25 cellular contexts compared by ENCODE assay signal in the genomic region with DNA sequence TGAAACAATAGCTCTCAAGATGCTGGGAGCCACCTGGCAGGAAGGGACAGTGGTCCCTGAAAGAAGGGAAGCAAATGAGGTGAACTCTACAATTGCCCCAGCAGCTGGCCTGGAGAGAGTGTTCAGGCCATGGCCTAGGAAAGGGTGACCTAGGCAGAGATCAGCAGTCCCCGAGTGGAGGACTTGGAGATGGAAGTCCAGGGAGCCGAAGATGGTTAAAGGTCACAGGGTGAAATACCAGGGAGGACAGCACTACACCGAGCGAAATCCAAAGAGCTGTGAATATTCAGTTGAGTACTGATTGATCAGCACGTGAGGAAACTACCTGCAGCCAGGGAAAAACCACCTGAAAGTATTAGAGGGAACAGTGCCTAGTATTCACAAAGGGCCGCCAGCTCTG.
DNase-seq lines count a peak whose midpoint lies in the region; ATAC-seq and TF ChIP-seq lines count a peak whose summit lies in the region.
"Had no signal": no experiment of that assay in that cellular context is flagged by ENCODE, and none has a peak within 500 bp of the region (broad histone marks: within the 10 kb centered on the region; RNA-seq: fewer than 3 reads in every experiment).

No MANE protein-coding gene starts in this region.

- H3K27me3 Mint-ChIP-seq in natural killer cell treated with Interleukin-12 subunit alpha and Interleukin-12 subunit beta and Interleukin-15 and Interleukin-18, amount 100 ng/mL, for 72 hours, result no peaks in the 10 kb centered on the region
- H3K27me3 Mint-ChIP-seq in natural killer cell (ENCODE audit: low read depth in 2 of 2) (no peaks in the 10 kb centered on the region), T-cell (no peaks in the 10 kb centered on the region), endodermal cell (ENCODE audit: insufficient read depth) (no peaks in the 10 kb centered on the region), Caco-2 (ENCODE audit: insufficient read depth, unreplicated experiment) (no peaks in the 10 kb centered on the region)
- H3K27me3 Mint-ChIP-seq: effector memory CD8-positive, alpha-beta T cell had no signal

- WGBS in endodermal cell (ENCODE audit: insufficient coverage in 1 of 2, insufficient read length in 1 of 2), 2 experiments, result 90 to 91% methylated on average over 5 to 6 of the region's 6 CpGs
- 96% methylated on average over 6 of the region's 6 CpGs for WGBS in suprapubic skin

- H3K4me3 Mint-ChIP-seq in natural killer cell treated with Interleukin-12 subunit alpha and Interleukin-12 subunit beta and Interleukin-15 and Interleukin-18, amount 100 ng/mL, for 72 hours, result no peak overlapping the region
- H3K4me3 Mint-ChIP-seq in natural killer cell (no peak overlapping the region), T-cell (peak overlapping the region in 1 of 3 donors; percentile 51), endodermal cell (no peak overlapping the region), Caco-2 (ENCODE audit: unreplicated experiment) (no peak overlapping the region)
- H3K4me3 Mint-ChIP-seq: HFFc6, immature natural killer cell had no signal

- H3K36me3 ChIP-seq in endodermal cell (ENCODE audit: control insufficient read depth, insufficient read depth, low read length) (no peaks in the 10 kb centered on the region), suprapubic skin (no peaks in the 10 kb centered on the region), Caco-2 (ENCODE audit: control insufficient read depth, insufficient read depth, low read length) (no peaks in the 10 kb centered on the region)
- H3K36me3 ChIP-seq: colonic mucosa, esophagus muscularis mucosa, stomach, transverse colon had no signal

- POLR2A ChIA-PET in T-cell (lab: Charles Lee) (interaction anchor here in 1 of 2 donors (0.5 to 0.7 kb wide), 2 partner anchors 9 to 769 kb away, joined by 3 read pairs; no protein-coding TSS in a partner anchor), HEK293T (lab: Yijun Ruan, JAX) (no interaction called here), Caco-2 (lab: Charles Lee) (no interaction called here)

- CTCF ChIA-PET in T-cell (lab: Charles Lee), result interaction anchor here in 1 of 2 donors (0.7 kb wide), 1 partner anchor 18 kb away, joined by 3 read pairs; no protein-coding TSS in a partner anchor
- CTCF ChIA-PET in HEK293T (lab: Yijun Ruan, JAX), result no interaction called here
- CTCF ChIA-PET in Caco-2 (lab: Charles Lee), result no interaction called here

- TF ChIP-seq CTCF in natural killer cell (IDR thresholded peaks at IDR 0.05) (no peak), endodermal cell (conservative IDR thresholded peaks at IDR 0.05) (no peak), suprapubic skin (IDR thresholded peaks at IDR 0.05) (no peak), Caco-2 (IDR thresholded peaks at IDR 0.05; ENCODE audit: insufficient read depth in 1 of 2, low read depth in 1 of 2, low read length in 1 of 2, severe bottlenecking in 1 of 2, unreplicated experiment in 1 of 2) (no peak)

- no peaks in the 10 kb centered on the region for H3K27me3 ChIP-seq in endodermal cell (ENCODE audit: control insufficient read depth, insufficient read depth, low read length, poor library complexity, severe bottlenecking)
- H3K27me3 ChIP-seq in suprapubic skin, result no peaks in the 10 kb centered on the region
- H3K27me3 ChIP-seq in Caco-2 (replicated peaks; ENCODE audit: control insufficient read depth, insufficient read depth, low read length), result no peaks in the 10 kb centered on the region
- H3K27me3 ChIP-seq: colonic mucosa, esophagus muscularis mucosa, hepatocyte, spleen, stomach, transverse colon had no signal

- no peak for TF ChIP-seq POLR2A in suprapubic skin (IDR thresholded peaks at IDR 0.05)

- H3K9me3 ChIP-seq in endodermal cell (ENCODE audit: control insufficient read depth, low read length) (no peaks in the 10 kb centered on the region), suprapubic skin (no peaks in the 10 kb centered on the region), Caco-2 (no peaks in the 10 kb centered on the region)
- H3K9me3 ChIP-seq: colonic mucosa, esophagus muscularis mucosa, spleen, stomach, transverse colon had no signal

- H3K27ac ChIP-seq in endodermal cell (ENCODE audit: low read depth, low read length), result no peak overlapping the region
- H3K27ac ChIP-seq in substantia nigra (ENCODE audit: low read depth, low read length, poor library complexity, severe bottlenecking), result peak overlapping the region; percentile 10
- H3K27ac ChIP-seq in suprapubic skin, result no peak overlapping the region
- H3K27ac ChIP-seq: colonic mucosa, esophagus muscularis mucosa, hepatocyte, stomach, transverse colon had no signal

- peak overlapping the region; percentile 14 to 38 for H3K27ac Mint-ChIP-seq in natural killer cell treated with Interleukin-12 subunit alpha and Interleukin-12 subunit beta and Interleukin-15 and Interleukin-18, amount 100 ng/mL, for 72 hours
- H3K27ac Mint-ChIP-seq in natural killer cell (no peak overlapping the region), T-cell (peak overlapping the region; percentile 81 to 86), endodermal cell (peak overlapping the region; percentile 45), Caco-2 (ENCODE audit: unreplicated experiment) (no peak overlapping the region)

- ATAC-seq in natural killer cell treated with Interleukin-12 subunit alpha and Interleukin-12 subunit beta and Interleukin-15 and Interleukin-18, amount 100 ng/mL, for 72 hours, result no peak
- ATAC-seq in natural killer cell (no peak), T-cell (replicated peaks in 1 of 4) (no peak)
- ATAC-seq: effector memory CD8-positive, alpha-beta T cell had no signal

- intact Hi-C loops in natural killer cell (cut with micrococcal nuclease) (no loop called here), Caco-2 (cut with micrococcal nuclease; ENCODE audit: unreplicated experiment) (no loop called here)

- peaks cover 50 to 56% of the 10 kb centered on the region in 2 donors for H3K4me1 Mint-ChIP-seq in natural killer cell treated with Interleukin-12 subunit alpha and Interleukin-12 subunit beta and Interleukin-15 and Interleukin-18, amount 100 ng/mL, for 72 hours (ENCODE audit: low read depth in 2 of 2)
- H3K4me1 Mint-ChIP-seq in natural killer cell, result peaks cover 8 to 21% of the 10 kb centered on the region in 2 donors
- peaks cover 86 to 89% (median 86%) of the 10 kb centered on the region in 3 donors for H3K4me1 Mint-ChIP-seq in T-cell
- peaks cover 12% of the 10 kb centered on the region for H3K4me1 Mint-ChIP-seq in endodermal cell
- H3K4me1 Mint-ChIP-seq in Caco-2 (ENCODE audit: low read depth, unreplicated experiment), result no peaks in the 10 kb centered on the region

- H3K4me1 ChIP-seq in endodermal cell (ENCODE audit: control insufficient read depth, insufficient read depth, low read length), result peaks cover 4% of the 10 kb centered on the region
- H3K4me1 ChIP-seq in suprapubic skin, result no peaks in the 10 kb centered on the region
- H3K4me1 ChIP-seq in Caco-2, result no peaks in the 10 kb centered on the region
- H3K4me1 ChIP-seq: colonic mucosa had no signal

- peaks cover 3% of the 10 kb centered on the region for H3K9me3 Mint-ChIP-seq in natural killer cell treated with Interleukin-12 subunit alpha and Interleukin-12 subunit beta and Interleukin-15 and Interleukin-18, amount 100 ng/mL, for 72 hours
- H3K9me3 Mint-ChIP-seq in natural killer cell (no peaks in the 10 kb centered on the region), T-cell (no peaks in the 10 kb centered on the region), endodermal cell (no peaks in the 10 kb centered on the region), Caco-2 (ENCODE audit: unreplicated experiment) (no peaks in the 10 kb centered on the region)
- H3K9me3 Mint-ChIP-seq: activated T-helper 2 cell treated with anti-CD3 and anti-CD28 coated beads, Interferon-gamma antibody, Interleukin-2, Interleukin-4, amounts not matched to agents 10 μg/mL and 5 μg/mL and 100 μg/mL, durations not matched to agents 14 hours and 24 hours and 36 hours; effector memory CD8-positive, alpha-beta T cell; HFFc6; immature natural killer cell had no signal

- H3K4me3 ChIP-seq in endodermal cell (ENCODE audit: low read length) (no peak overlapping the region), suprapubic skin (no peak overlapping the region), Caco-2 (ENCODE audit: low read depth, low read length) (no peak overlapping the region)
- H3K4me3 ChIP-seq: colonic mucosa, esophagus muscularis mucosa, hepatocyte, spleen, stomach, transverse colon had no signal

- H3K36me3 Mint-ChIP-seq in natural killer cell treated with Interleukin-12 subunit alpha and Interleukin-12 subunit beta and Interleukin-15 and Interleukin-18, amount 100 ng/mL, for 72 hours, result peaks cover 12% of the 10 kb centered on the region
- no peaks in the 10 kb centered on the region for H3K36me3 Mint-ChIP-seq in natural killer cell
- H3K36me3 Mint-ChIP-seq in T-cell, result peaks cover 57% of the 10 kb centered on the region
- no peaks in the 10 kb centered on the region for H3K36me3 Mint-ChIP-seq in endodermal cell (ENCODE audit: low read depth)
- H3K36me3 Mint-ChIP-seq in Caco-2 (ENCODE audit: insufficient read depth, unreplicated experiment), result no peaks in the 10 kb centered on the region

- no peak for TF ChIP-seq EP300 in suprapubic skin (IDR thresholded peaks at IDR 0.05)

- H3K9ac ChIP-seq in endodermal cell (ENCODE audit: extremely low read depth, low read length, poor library complexity, severe bottlenecking), result no peak overlapping the region

- DNase-seq in natural killer cell treated with Interleukin-12 subunit alpha and Interleukin-12 subunit beta and Interleukin-15 and Interleukin-18, amount 100 ng/mL, for 72 hours (ENCODE audit: low spot score), result no peak
- no peak for DNase-seq in natural killer cell
- no peak for DNase-seq in T-cell
- DNase-seq in endodermal cell, result no peak
- DNase-seq in substantia nigra (lab: John Stamatoyannopoulos, UW), result no peak
- no peak for DNase-seq in suprapubic skin (ENCODE audit: low spot score in 2 of 2)
- no peak for DNase-seq in HEK293T (ENCODE audit: extremely low spot score)
- no peak for DNase-seq in Caco-2
- DNase-seq: activated CD4-positive, CD25-positive, alpha-beta regulatory T cell; C1 segment of cervical spinal cord; colonic mucosa; effector memory CD8-positive, alpha-beta T cell; HFFc6; immature natural killer cell; NCI-H1105 treated with DMSO at 0.1 percent for 48 hours; retina; SHP77; spleen; stimulated activated CD4-positive, alpha-beta T cell treated with anti-CD3 and anti-CD28 coated beads, Interleukin-4, amount 100 ng/mL, for 1 hour; stomach; T1000; transverse colon had no signal

- BruUV-seq in Caco-2 (replicated peaks; lab: Mats Ljungman, UMichigan), result no TSS peak

TF ChIP-seq in HEK293T, 16 proteins besides CTCF, POLR2A, EP300 and RAD21:
- TF ChIP-seq L3MBTL2 (conservative IDR thresholded peaks at IDR 0.05) (no peak), TARDBP (IDR thresholded peaks at IDR 0.05) (no peak), ELF4 (IDR thresholded peaks at IDR 0.05) (no peak), ZNF384 (IDR thresholded peaks at IDR 0.05) (no peak), NFRKB (IDR thresholded peaks at IDR 0.05) (no peak), CTBP1 (IDR thresholded peaks at IDR 0.05; ENCODE audit: borderline replicate concordance) (no peak), FOXM1 (IDR thresholded peaks at IDR 0.05; ENCODE audit: borderline replicate concordance) (no peak), SP1 (IDR thresholded peaks at IDR 0.05) (no peak)
TF ChIP-seq in HEK293T: peak in this region for 0.

Comparison
In these comparisons a context has a peak if more than half of its experiments do, and no peak if none do; other contexts are left out.
1. H3K27ac Mint-ChIP-seq: peak in natural killer cell treated with Interleukin-12 subunit alpha and Interleukin-12 subunit beta and Interleukin-15 and Interleukin-18, amount 100 ng/mL, for 72 hours (2 of 2), T-cell (2 of 2) and endodermal cell (single experiment); none in natural killer cell (0 of 2) and Caco-2 (single experiment).